In genomic region chr5:124157320-124157719, GRCh38 we compare ENCODE assay signal across 10 cellular contexts.
DNase-seq lines count a peak whose midpoint lies in the region; FAIRE-seq and TF ChIP-seq lines count a peak whose summit lies in the region.
"Had no signal": no experiment of that assay in that cellular context is flagged by ENCODE, and none has a peak within 500 bp of the region (broad histone marks: within the 10 kb centered on the region; RNA-seq: fewer than 3 reads in every experiment).

No MANE protein-coding gene starts in this region.

- peak overlapping the region; percentile 13 to 85 (median 80) for H3K4me3 Mint-ChIP-seq in IgD-negative memory B cell
- H3K4me3 Mint-ChIP-seq in activated naive CD8-positive, alpha-beta T cell treated with anti-CD3 and anti-CD28 coated beads for 36 hours, result peak overlapping the region; percentile 65
- H3K4me3 Mint-ChIP-seq: activated T-cell treated with anti-CD3 and anti-CD28 coated beads, Interleukin-2, amount 50 U/mL, for 24 hours had no signal

- no peaks in the 10 kb centered on the region for H3K27me3 Mint-ChIP-seq in IgD-negative memory B cell
- no peaks in the 10 kb centered on the region for H3K27me3 Mint-ChIP-seq in activated naive CD8-positive, alpha-beta T cell treated with anti-CD3 and anti-CD28 coated beads for 36 hours
- H3K27me3 Mint-ChIP-seq: activated T-cell treated with anti-CD3 and anti-CD28 coated beads, Interleukin-2, amount 50 U/mL, for 24 hours had no signal

- in situ Hi-C loops in GM13977 (cut with MboI; ENCODE audit: low pct_unique_long_range_greater_than_20kb, low sequenced_read_pairs, unreplicated experiment), result no loop called here

- TF ChIP-seq CTCF in D721Med (IDR thresholded peaks at IDR 0.05; ENCODE audit: insufficient read depth, missing control alignments) (no peak), GM13977 (IDR thresholded peaks at IDR 0.05; ENCODE audit: extremely low read depth, insufficient read depth, missing control alignments) (no peak)

- H3K9me3 Mint-ChIP-seq in IgD-negative memory B cell, result peaks cover 2 to 8% (median 7%) of the 10 kb centered on the region in 3 donors
- peaks cover 8% of the 10 kb centered on the region for H3K9me3 Mint-ChIP-seq in activated naive CD8-positive, alpha-beta T cell treated with anti-CD3 and anti-CD28 coated beads for 36 hours

- no peak for FAIRE-seq in D721Med (lab: Jason Lieb, UNC)

- H3K36me3 Mint-ChIP-seq in IgD-negative memory B cell, result peaks cover 1% of the 10 kb centered on the region
- H3K36me3 Mint-ChIP-seq in activated naive CD8-positive, alpha-beta T cell treated with anti-CD3 and anti-CD28 coated beads for 36 hours, result no peaks in the 10 kb centered on the region

- DNase-seq in DMS 273 (lab: John Stamatoyannopoulos, UW; ENCODE audit: unreplicated experiment) (peak; percentile 4), DMS 273 treated with DMSO at 0.1 percent for 48 hours (lab: John Stamatoyannopoulos, UW) (no peak), pons (ENCODE audit: low spot score) (peak; percentile 56), D721Med (ENCODE audit: insufficient read length, low spot score) (no peak), DMS79 (lab: John Stamatoyannopoulos, UW) (no peak), GM13977 (ENCODE audit: low spot score) (no peak)
- DNase-seq in activated naive CD8-positive, alpha-beta T cell treated with anti-CD3 and anti-CD28 coated beads for 36 hours, result no peak
- DNase-seq: activated T-cell treated with anti-CD3 and anti-CD28 coated beads, Interleukin-2, amount 50 U/mL, for 24 hours; Right ventricle myocardium superior had no signal

- H3K27ac Mint-ChIP-seq in IgD-negative memory B cell, result peak overlapping the region in 1 of 3 donors; percentile 65
- H3K27ac Mint-ChIP-seq in activated naive CD8-positive, alpha-beta T cell treated with anti-CD3 and anti-CD28 coated beads for 36 hours, result peak overlapping the region; percentile 32
- H3K27ac Mint-ChIP-seq: activated T-cell treated with anti-CD3 and anti-CD28 coated beads, Interleukin-2, amount 50 U/mL, for 24 hours had no signal

- H3K4me1 Mint-ChIP-seq in IgD-negative memory B cell, result peaks cover 21 to 34% (median 25%) of the 10 kb centered on the region in 3 donors
- H3K4me1 Mint-ChIP-seq in activated naive CD8-positive, alpha-beta T cell treated with anti-CD3 and anti-CD28 coated beads for 36 hours, result peaks cover 4% of the 10 kb centered on the region

Comparison
In these comparisons a context has a peak if more than half of its experiments do, and no peak if none do; other contexts are left out.
1. DNase-seq: peak in DMS 273 (single experiment) and pons (single experiment); none in DMS 273 treated with DMSO at 0.1 percent for 48 hours (single experiment), activated naive CD8-positive, alpha-beta T cell treated with anti-CD3 and anti-CD28 coated beads for 36 hours (single experiment), D721Med (single experiment), DMS79 (single experiment) and GM13977 (single experiment).